Comparison of ENCODE assay signal across 8 cellular contexts in genomic region chr9:132901859-132902831, GRCh38. TPM values are rescaled to one million over a fixed set of nuclear protein-coding genes. Genes with fewer than 3 reads are reported as not detected.
A peak's percentile ranks its signal among the peaks of the same experiment; 100 is the strongest.
DNase-seq lines count a peak whose midpoint lies in the region; ATAC-seq, FAIRE-seq and TF ChIP-seq lines count a peak whose summit lies in the region.

No MANE protein-coding gene starts in this region.

- H3K27me3 ChIP-seq in Peyer's patch (no peaks in the 10 kb centered on the region), fibroblast of lung (ENCODE audit: control insufficient read depth, insufficient read depth, low read length) (no peaks in the 10 kb centered on the region), neuronal stem cell (ENCODE audit: control insufficient read depth in 3 of 3, insufficient read depth in 3 of 3, low read depth in 1 of 3, low read length in 3 of 3) (no peaks in the 10 kb centered on the region)

- H2BK12ac ChIP-seq in neuronal stem cell (ENCODE audit: low read length): no peak overlapping the region

- H3K18ac ChIP-seq in neuronal stem cell (ENCODE audit: low read length): no peak overlapping the region

- no peak overlapping the region for H2AK5ac ChIP-seq in neuronal stem cell (ENCODE audit: low read depth, low read length)

- H2BK15ac ChIP-seq in neuronal stem cell (ENCODE audit: low read length): no peak overlapping the region

- H3K27ac ChIP-seq in Peyer's patch (no peak overlapping the region), fibroblast of lung (ENCODE audit: insufficient read depth, low read length) (peak overlapping the region; percentile 24), neuronal stem cell (replicated peaks; ENCODE audit: low read length) (no peak overlapping the region)

- peaks cover 30% of the 10 kb centered on the region for H3K36me3 Mint-ChIP-seq in activated T-cell treated with anti-CD3 and anti-CD28 coated beads, Interleukin-2, amount 50 U/mL, for 4 hours (ENCODE audit: insufficient read depth)

- FAIRE-seq in HTR-8/SVneo (lab: Jason Lieb, UNC): no peak

- H3K9ac ChIP-seq in fibroblast of lung (ENCODE audit: insufficient read depth, low read length): no peak overlapping the region
- H3K9ac ChIP-seq in neuronal stem cell (ENCODE audit: low read depth, low read length, poor library complexity): no peak overlapping the region

- no peak overlapping the region for H2BK5ac ChIP-seq in neuronal stem cell (ENCODE audit: low read length)

- TF ChIP-seq POLR2A in Peyer's patch (IDR thresholded peaks at IDR 0.05): no peak

- H3K4me3 ChIP-seq in Peyer's patch (no peak overlapping the region), fibroblast of lung (replicated peaks in 1 of 4; ENCODE audit: control extremely low read depth in 1 of 4, insufficient read depth in 1 of 4, low read depth in 3 of 4, low read length in 4 of 4) (no peak overlapping the region), neuronal stem cell (ENCODE audit: low read length in 2 of 2) (no peak overlapping the region)

- H3K4me1 Mint-ChIP-seq in activated T-cell treated with anti-CD3 and anti-CD28 coated beads, Interleukin-2, amount 50 U/mL, for 4 hours (ENCODE audit: low read depth): no peaks in the 10 kb centered on the region

- H3K4me1 ChIP-seq in Peyer's patch (no peaks in the 10 kb centered on the region), fibroblast of lung (ENCODE audit: control insufficient read depth, extremely low read depth, insufficient read depth, low read length) (no peaks in the 10 kb centered on the region), neuronal stem cell (ENCODE audit: control insufficient read depth in 2 of 2, insufficient read depth in 1 of 2, low read depth in 1 of 2, low read length in 2 of 2) (no peaks in the 10 kb centered on the region)

- H3K14ac ChIP-seq in neuronal stem cell (ENCODE audit: low read length): no peak overlapping the region

- H3K9me3 Mint-ChIP-seq in activated T-cell treated with anti-CD3 and anti-CD28 coated beads, Interleukin-2, amount 50 U/mL, for 4 hours: no peaks in the 10 kb centered on the region

- H3K79me2 ChIP-seq in fibroblast of lung (ENCODE audit: control insufficient read depth, insufficient read depth, low read length): no peaks in the 10 kb centered on the region

- H3K4me2 ChIP-seq in fibroblast of lung (ENCODE audit: extremely low read depth, insufficient read depth, low read length) (no peak overlapping the region), neuronal stem cell (ENCODE audit: insufficient read depth, low read length, poor library complexity, severe bottlenecking) (no peak overlapping the region)

- no peak overlapping the region for H3K4ac ChIP-seq in neuronal stem cell (ENCODE audit: low read length)

- H3K27me3 Mint-ChIP-seq in activated T-cell treated with anti-CD3 and anti-CD28 coated beads, Interleukin-2, amount 50 U/mL, for 4 hours (ENCODE audit: low read depth): no peaks in the 10 kb centered on the region

- H3K4me3 Mint-ChIP-seq in activated T-cell treated with anti-CD3 and anti-CD28 coated beads, Interleukin-2, amount 50 U/mL, for 4 hours: no peak overlapping the region

- no peaks in the 10 kb centered on the region for H4K20me1 ChIP-seq in fibroblast of lung (ENCODE audit: control insufficient read depth, extremely low read depth, insufficient read depth, low read length)

- H3K9me3 ChIP-seq in Peyer's patch (no peaks in the 10 kb centered on the region), fibroblast of lung (ENCODE audit: control insufficient read depth, insufficient read depth, low read depth, low read length) (no peaks in the 10 kb centered on the region), neuronal stem cell (replicated peaks in 1 of 2; ENCODE audit: control insufficient read depth in 2 of 2, insufficient read depth in 1 of 2, low read depth in 1 of 2, low read length in 2 of 2) (no peaks in the 10 kb centered on the region)

- H4K8ac ChIP-seq in neuronal stem cell (ENCODE audit: low read depth, low read length): no peak overlapping the region

- DNase-seq in GM03348 (ENCODE audit: low spot score) (peak; percentile 90), HTR-8/SVneo (ENCODE audit: insufficient read length, low spot score) (peak; percentile 81), Peyer's patch (peak; percentile 59 to 80 (median 63)), fibroblast of lung (ENCODE audit: low read depth in 2 of 2) (peak; percentile 76 to 83), neuronal stem cell (ENCODE audit: low spot score) (peak; percentile 76), stromal cell of bone marrow (ENCODE audit: low read depth) (peak; percentile 72), GF-D8 (lab: John Stamatoyannopoulos, UW) (no peak)
- DNase-seq in activated T-cell treated with anti-CD3 and anti-CD28 coated beads, Interleukin-2, amount 50 U/mL, for 4 hours: peak; percentile 67

- H2AFZ ChIP-seq in fibroblast of lung (ENCODE audit: low read length) (no peak overlapping the region), neuronal stem cell (ENCODE audit: low read length) (no peak overlapping the region)

- H4K91ac ChIP-seq in neuronal stem cell (ENCODE audit: low read depth, low read length, poor library complexity): no peak overlapping the region

- H2BK120ac ChIP-seq in neuronal stem cell (ENCODE audit: low read depth, low read length): no peak overlapping the region

- H3K79me1 ChIP-seq in neuronal stem cell (ENCODE audit: low read depth, low read length): peaks cover 2% of the 10 kb centered on the region

- ATAC-seq in activated T-cell treated with anti-CD3 and anti-CD28 coated beads, Interleukin-2, amount 50 U/mL, for 4 hours: peak; percentile 91 to 98

- TF ChIP-seq CTCF in Peyer's patch (IDR thresholded peaks at IDR 0.05) (peak; percentile 79 to 90 (median 85)), fibroblast of lung (conservative IDR thresholded peaks at IDR 0.05 in 1 of 2, IDR thresholded peaks at IDR 0.05 in 1 of 2; ENCODE audit: low read depth in 1 of 2, low read length in 2 of 2) (peak; percentile 92 to 96)

- no peak overlapping the region for H3K23ac ChIP-seq in neuronal stem cell (ENCODE audit: low read depth, low read length, poor library complexity)

- WGBS in neuronal stem cell (ENCODE audit: extremely low coverage in 2 of 2, insufficient read length in 2 of 2, insufficient replicate concordance in 1 of 2), 2 donors: no CpG with 5 or more reads among the region's 11 CpGs

- peaks cover 0 to 83% (median 0%) of the 10 kb centered on the region in 3 donors for H3K36me3 ChIP-seq in Peyer's patch
- peaks cover 21% of the 10 kb centered on the region for H3K36me3 ChIP-seq in fibroblast of lung (ENCODE audit: control insufficient read depth, insufficient read depth, low read length)
- H3K36me3 ChIP-seq in neuronal stem cell (replicated peaks in 1 of 2; ENCODE audit: control insufficient read depth in 2 of 2, insufficient read depth in 2 of 2, low read length in 2 of 2): peaks cover 36 to 97% of the 10 kb centered on the region in 2 donors

RNA-seq across cellular contexts. Expression of gene SPACA9, which starts 23.4 kb away (rescaled TPM):
- total RNA-seq in Peyer's patch: 1 to 10 TPM in 2 of 4 donors, under 1 TPM in 1, not detected in 1; 0.53 to 1.8 (median 1.2) TPM
- under 1 TPM; 0.42 to 0.82 (median 0.73) TPM for total RNA-seq in activated T-cell treated with anti-CD3 and anti-CD28 coated beads, Interleukin-2, amount 50 U/mL, for 4 hours
- 3.1 and 4.3 TPM in 2 replicates for total RNA-seq in fibroblast of lung
- 3.9 and 4.4 TPM in 2 replicates for polyA plus RNA-seq in fibroblast of lung
- polyA plus RNA-seq in fibroblast of lung (2012): 5.5 and 6.4 TPM in 2 replicates
- 14.4 and 27.1 TPM in 2 replicates for polyA minus RNA-seq in fibroblast of lung (ENCODE audit: low replicate concordance)
- polyA plus RNA-seq in neuronal stem cell (2013, experiment 1 of 2): 10.3 TPM
- polyA plus RNA-seq in neuronal stem cell (2013, experiment 2 of 2): 10.5 TPM

RNA-seq across cellular contexts. Expression of gene AK8, which starts 24.1 kb away (rescaled TPM):
- total RNA-seq in Peyer's patch: not detected
- not detected for total RNA-seq in activated T-cell treated with anti-CD3 and anti-CD28 coated beads, Interleukin-2, amount 50 U/mL, for 4 hours
- 0.17 and 0.26 TPM in 2 replicates for total RNA-seq in fibroblast of lung
- 0.25 and 0.50 TPM in 2 replicates for polyA plus RNA-seq in fibroblast of lung
- polyA plus RNA-seq in fibroblast of lung (2012): 0.16 and 0.28 TPM in 2 replicates
- not detected in 2 replicates for polyA minus RNA-seq in fibroblast of lung (ENCODE audit: low replicate concordance)
- 1.4 TPM for polyA plus RNA-seq in neuronal stem cell (2013, experiment 1 of 2)
- 0.91 TPM for polyA plus RNA-seq in neuronal stem cell (2013, experiment 2 of 2)

RNA-seq across cellular contexts. Expression of gene TSC1, which starts 42.3 kb away (rescaled TPM):
- 100 to 1,000 TPM in 1 of 4 donors, 10 to 100 TPM in 3; 38.4 to 155 (median 81.6) TPM for total RNA-seq in Peyer's patch
- 10 to 100 TPM; 23.6 to 26.8 (median 24.0) TPM for total RNA-seq in activated T-cell treated with anti-CD3 and anti-CD28 coated beads, Interleukin-2, amount 50 U/mL, for 4 hours
- 32.1 and 41.5 TPM in 2 replicates for total RNA-seq in fibroblast of lung
- 43.4 and 48.0 TPM in 2 replicates for polyA plus RNA-seq in fibroblast of lung
- 18.5 and 22.4 TPM in 2 replicates for polyA plus RNA-seq in fibroblast of lung (2012)
- polyA minus RNA-seq in fibroblast of lung (ENCODE audit: low replicate concordance): 81.9 and 97.3 TPM in 2 replicates
- polyA plus RNA-seq in neuronal stem cell (2013, experiment 1 of 2): 19.4 TPM
- 18.7 TPM for polyA plus RNA-seq in neuronal stem cell (2013, experiment 2 of 2)
